Comparison of ENCODE assay signal across 8 cellular contexts in genomic region chr11:106021967-106022794, GRCh38. TPM values are rescaled to one million over a fixed set of nuclear protein-coding genes. Genes with fewer than 3 reads are reported as not detected.
DNase-seq lines count a peak whose midpoint lies in the region; ATAC-seq and TF ChIP-seq lines count a peak whose summit lies in the region.

MSANTD4 (minus strand) TSS chr11:106022240; CDS start chr11:106010917, 11,323 bp downstream.

- CTCF ChIA-PET in AG04449 (lab: Yijun Ruan, JAX) = no interaction called here

- no peaks in the 10 kb centered on the region for H3K27me3 Mint-ChIP-seq in central memory CD8-positive, alpha-beta T cell

- POLR2A ChIA-PET in AG04449 (lab: Yijun Ruan, JAX) = no interaction called here

- peak within 1 kb of the TSS; percentile 55 to 86 (median 79) for H3K27ac ChIP-seq in spleen

- peak within 1 kb of the TSS; percentile 92 for H3K4me3 Mint-ChIP-seq in central memory CD8-positive, alpha-beta T cell

- 0 to 4% (median 2%) methylated on average over 14 to 48 of the region's 48 CpGs for WGBS in spleen, 5 donors

- peak within 1 kb of the TSS; percentile 93 for H3K27ac Mint-ChIP-seq in central memory CD8-positive, alpha-beta T cell (ENCODE audit: low read depth)

- no peak for TF ChIP-seq CTCF in AG04449 (IDR thresholded peaks at IDR 0.05; ENCODE audit: insufficient read depth, low read length, missing control alignments)
- TF ChIP-seq CTCF in spleen (IDR thresholded peaks at IDR 0.05 in 8 of 11, conservative IDR thresholded peaks at IDR 0.05 in 3 of 11) = peak in 6 of 11 experiments; percentile 13 to 43 (median 32)

- H3K36me3 ChIP-seq in spleen = no peaks in the 10 kb centered on the region

- H3K4me3 ChIP-seq in AG04449 (ENCODE audit: low read depth, low read length) (peak within 1 kb of the TSS; percentile 92), spleen (peak within 1 kb of the TSS; percentile 69 to 99 (median 91))

- no peak for TF ChIP-seq POLR2A in spleen (IDR thresholded peaks at IDR 0.05)

- no peaks in the 10 kb centered on the region for H3K9me3 Mint-ChIP-seq in central memory CD8-positive, alpha-beta T cell

- intact Hi-C loops in spleen (cut with DNase I; ENCODE audit: low total_unique reads) = no loop called here

- H3K27me3 ChIP-seq in spleen (replicated peaks in 1 of 7) = no peaks in the 10 kb centered on the region

- ATAC-seq in GM18909 (IDR thresholded peaks at IDR 0.05; ENCODE audit: poor library complexity, unreplicated experiment) (peak; percentile 98), HG03175 (IDR thresholded peaks at IDR 0.05; ENCODE audit: unreplicated experiment) (peak; percentile 98)
- peak; percentile 98 for ATAC-seq in central memory CD8-positive, alpha-beta T cell (replicated peaks; ENCODE audit: extremely low read depth, poor library complexity, severe bottlenecking)

- H3K36me3 Mint-ChIP-seq in central memory CD8-positive, alpha-beta T cell (ENCODE audit: insufficient read depth) = peaks cover 17% of the 10 kb centered on the region

- H3K4me1 ChIP-seq in spleen = peaks cover 19 to 54% (median 31%) of the 10 kb centered on the region in 6 donors

- no peaks in the 10 kb centered on the region for H3K9me3 ChIP-seq in spleen

- peaks cover 44% of the 10 kb centered on the region for H3K4me1 Mint-ChIP-seq in central memory CD8-positive, alpha-beta T cell

- peak; percentile 96 for DNase-seq in AG04449 (ENCODE audit: low read depth, low spot score)
- DNase-seq in NCI-H345 treated with DMSO at 0.1 percent for 48 hours (lab: John Stamatoyannopoulos, UW; ENCODE audit: unreplicated experiment) = peak; percentile 98
- peak; percentile 79 to 96 (median 88) for DNase-seq in activated CD4-positive, CD25-positive, alpha-beta regulatory T cell (lab: John Stamatoyannopoulos, UW)
- peak; percentile 95 to 97 for DNase-seq in central memory CD8-positive, alpha-beta T cell (ENCODE audit: low spot score in 2 of 2)
- peak; percentile 100 for DNase-seq in inferior parietal cortex (ENCODE audit: extremely low spot score)
- peak; percentile 98 for DNase-seq in spleen

RNA-seq across cellular contexts. Expression of gene MSANTD4, which starts in this region (rescaled TPM):
- total RNA-seq in spleen = 10 to 100 TPM; 14.6 to 29.5 (median 17.5) TPM
- 1 to 10 TPM; 5.5 to 8.3 (median 5.7) TPM for polyA plus RNA-seq in spleen

Comparison
In these comparisons a context has a peak if more than half of its experiments do, and no peak if none do; other contexts are left out.
1. Peak in every context shown above with its lines: DNase-seq, ATAC-seq, H3K4me3 ChIP-seq and H3K27ac ChIP-seq.